Comparison of ENCODE assay signal across 1 cellular context in genomic region chr10:45495438-45496152, GRCh38.
TF ChIP-seq lines count a peak whose summit lies in the region.

No MANE protein-coding gene starts in this region.

TF ChIP-seq in HepG2, 621 proteins besides CTCF, POLR2A, EP300 and RAD21 (continued from another document):
- TF ChIP-seq ZBTB40 (IDR thresholded peaks at IDR 0.05) (no peak), ZBTB40 (CRISPR knock-in tag; IDR thresholded peaks at IDR 0.05) (no peak)
